8 cellular contexts compared by ENCODE assay signal in genomic region chr19:48999481-49000325, GRCh38. TPM values are rescaled to one million over a fixed set of nuclear protein-coding genes. Genes with fewer than 3 reads are reported as not detected.
A peak's percentile ranks its signal among the peaks of the same experiment; 100 is the strongest.
DNase-seq lines count a peak whose midpoint lies in the region; TF ChIP-seq lines count a peak whose summit lies in the region.

No MANE protein-coding gene starts in this region.

- TF ChIP-seq CTCF in H9 (conservative IDR thresholded peaks at IDR 0.05) (peak; percentile 92), adrenal gland (IDR thresholded peaks at IDR 0.05) (peak; percentile 28 to 55 (median 48))

- no peak for TF ChIP-seq POLR2A in adrenal gland (IDR thresholded peaks at IDR 0.05)

- H2BK12ac ChIP-seq in H9 (ENCODE audit: insufficient read length, low read depth, low read length), result no peak overlapping the region

- H2BK120ac ChIP-seq in H9 (ENCODE audit: low read depth, low read length, poor library complexity, severe bottlenecking), result no peak overlapping the region

- H3K23me2 ChIP-seq in H9 (ENCODE audit: insufficient read length, low read depth, low read length, poor library complexity, severe bottlenecking), result no peaks in the 10 kb centered on the region

- DNase-seq in AG08395 (ENCODE audit: low spot score) (peak; percentile 70), H9 (peak; percentile 90), T follicular helper cell (ENCODE audit: low read depth) (peak; percentile 55), adrenal gland (peak in 4 of 7 donors; percentile 58 to 72 (median 63)), iris pigment epithelial cell (ENCODE audit: low read depth) (peak; percentile 77), mesenteric fat pad (ENCODE audit: low spot score) (no peak), DMS79 (lab: John Stamatoyannopoulos, UW) (no peak)
- DNase-seq in stimulated activated CD4-positive, alpha-beta T cell treated with anti-CD3 and anti-CD28 coated beads, TNF-alpha, amount 100 ng/mL, for 24 hours (ENCODE audit: low read depth in 3 of 3), result peak in 2 of 3 experiments; percentile 40 to 69

- intact Hi-C loops in adrenal gland (cut with DNase I), result no loop called here

- H4K5ac ChIP-seq in H9 (ENCODE audit: insufficient read length, low read depth, low read length), result no peak overlapping the region

- H3K4me1 ChIP-seq in H9 (ENCODE audit: insufficient read depth, low read length) (no peaks in the 10 kb centered on the region), adrenal gland (replicated peaks in 1 of 2) (peaks cover 0 to 4% of the 10 kb centered on the region in 2 donors)

- H3K4me1 Mint-ChIP-seq in H9, result peaks cover 17 to 20% of the 10 kb centered on the region in 2 experiments

- no peaks in the 10 kb centered on the region for H3K79me1 ChIP-seq in H9 (ENCODE audit: insufficient read depth, low read depth, low read length, poor library complexity, severe bottlenecking)

- H3K9ac ChIP-seq in H9 (ENCODE audit: extremely low read depth, insufficient read length, low read length), result no peak overlapping the region

- no CpG with 5 or more reads among the region's 16 CpGs for WGBS in H9 (ENCODE audit: extremely low coverage, insufficient read length, low lambda C conversion rate)
- 55 to 84% (median 65%) methylated on average over 8 to 16 of the region's 16 CpGs for WGBS in adrenal gland, 4 donors

- H3K9me3 Mint-ChIP-seq in H9, result no peaks in the 10 kb centered on the region

- no peak overlapping the region for H3K4ac ChIP-seq in H9 (ENCODE audit: low read depth, low read length)

- no peaks in the 10 kb centered on the region for H3K9me3 ChIP-seq in H9 (ENCODE audit: control insufficient read depth, low read depth, low read length)
- no peaks in the 10 kb centered on the region for H3K9me3 ChIP-seq in adrenal gland (replicated peaks in 1 of 3)

- H3K36me3 Mint-ChIP-seq in H9 (ENCODE audit: insufficient read depth in 1 of 3, low read depth in 3 of 3), result peaks cover 8 to 30% (median 18%) of the 10 kb centered on the region in 3 experiments; a peak in 6 of 7 replicates

- no peak overlapping the region for H3K4me2 ChIP-seq in H9 (ENCODE audit: insufficient read depth, insufficient read length, low read length)

- no peak overlapping the region for H3T11ph ChIP-seq in H9 (ENCODE audit: low read length)

- no peak overlapping the region for H3K56ac ChIP-seq in H9 (ENCODE audit: insufficient read length, low read depth, low read length)

- no peaks in the 10 kb centered on the region for H4K20me1 ChIP-seq in H9 (ENCODE audit: control insufficient read depth, insufficient read depth, insufficient read length)

- no peaks in the 10 kb centered on the region for H3K27me3 Mint-ChIP-seq in H9 (ENCODE audit: low read depth)

- H3K4me3 Mint-ChIP-seq in H9, result peak overlapping the region in 1 of 2 experiments; percentile 54; a peak in 2 of 5 replicates

- H4K91ac ChIP-seq in H9 (ENCODE audit: insufficient read length, low read depth, low read length), result no peak overlapping the region

- H3K27me3 ChIP-seq in H9 (ENCODE audit: insufficient read depth, low read length) (no peaks in the 10 kb centered on the region), adrenal gland (no peaks in the 10 kb centered on the region)

- H3K18ac ChIP-seq in H9 (ENCODE audit: insufficient read length, low read depth, low read length), result no peak overlapping the region

- H2BK20ac ChIP-seq in H9 (ENCODE audit: low read depth, low read length, poor library complexity, severe bottlenecking), result no peak overlapping the region

- H3K79me2 ChIP-seq in H9 (ENCODE audit: insufficient read depth, low read length), result peaks cover 5% of the 10 kb centered on the region; the same call in 1 of the 2 replicates

- H3K27ac ChIP-seq in H9 (ENCODE audit: insufficient read length, low read depth, low read length), result no peak overlapping the region
- H3K27ac ChIP-seq in adrenal gland, result no peak overlapping the region

- H2AK5ac ChIP-seq in H9 (ENCODE audit: insufficient read length, low read length), result no peak overlapping the region

- H3K27ac Mint-ChIP-seq in H9, result peak overlapping the region; percentile 78 to 94 (median 94); a peak in 5 of 7 replicates

- peaks cover 0 to 21% of the 10 kb centered on the region in 2 donors for H3K36me3 ChIP-seq in adrenal gland (replicated peaks in 1 of 2)

- H2BK5ac ChIP-seq in H9 (ENCODE audit: insufficient read length, low read length), result no peak overlapping the region

- H4K8ac ChIP-seq in H9 (replicated peaks; ENCODE audit: insufficient read length, low read depth, low read length), result no peak overlapping the region

- no peak overlapping the region for H3K4me3 ChIP-seq in adrenal gland

- H3K14ac ChIP-seq in H9 (ENCODE audit: insufficient read depth, low read length), result no peak overlapping the region

- no peak overlapping the region for H3K23ac ChIP-seq in H9 (ENCODE audit: insufficient read length, low read depth, low read length)

- no peak overlapping the region for H2BK15ac ChIP-seq in H9 (ENCODE audit: low read depth, low read length)

- H2AFZ ChIP-seq in H9 (ENCODE audit: low read length), result no peak overlapping the region

RNA-seq across cellular contexts. Expression of gene RUVBL2, which starts 6.0 kb away (rescaled TPM):
- total RNA-seq in H9 (2021), result 130 and 134 TPM in 2 replicates
- total RNA-seq in adrenal gland, result 100 to 1,000 TPM in 1 of 8 donors, 10 to 100 TPM in 7; 45.4 to 143 (median 75.6) TPM
- 10 to 100 TPM; 41.3 to 93.3 (median 70.7) TPM for polyA plus RNA-seq in adrenal gland
- total RNA-seq in mesenteric fat pad, result 40.0 TPM

RNA-seq across cellular contexts. Expression of gene GYS1, which starts 6.6 kb away (rescaled TPM):
- total RNA-seq in H9 (2021), result 44.3 and 45.6 TPM in 2 replicates
- total RNA-seq in adrenal gland, result 10 to 100 TPM; 23.7 to 63.9 (median 39.5) TPM
- polyA plus RNA-seq in adrenal gland, result 10 to 100 TPM; 35.2 to 45.9 (median 37.7) TPM
- 82.0 TPM for total RNA-seq in mesenteric fat pad

RNA-seq across cellular contexts. Expression of gene LHB, which starts 17.2 kb away (rescaled TPM):
- total RNA-seq in H9 (2021) (not detected in 2 replicates), adrenal gland (1 to 10 TPM in 2 of 8 donors, under 1 TPM in 1, not detected in 5; 0.74 to 6.5 (median 1.0) TPM), mesenteric fat pad (not detected)
- 1 to 10 TPM in 2 of 3 donors, under 1 TPM in 1; 0.38 to 8.8 (median 6.0) TPM for polyA plus RNA-seq in adrenal gland

RNA-seq across cellular contexts. Expression of gene CGB3, which starts 24.4 kb away (rescaled TPM):
- 0.46 TPM in 1 of 2 replicates, not detected in the other for total RNA-seq in H9 (2021)
- not detected for total RNA-seq in adrenal gland
- not detected for polyA plus RNA-seq in adrenal gland
- total RNA-seq in mesenteric fat pad, result not detected

RNA-seq across cellular contexts. Expression of gene CGB2, which starts 32.0 kb away (rescaled TPM):
- total RNA-seq in H9 (2021) (0.55 and 0.77 TPM in 2 replicates), adrenal gland (not detected), mesenteric fat pad (not detected)
- polyA plus RNA-seq in adrenal gland, result not detected

Comparison
In these comparisons a context has a peak if more than half of its experiments do, and no peak if none do; other contexts are left out.
1. DNase-seq: peak in AG08395 (single experiment), H9 (single experiment), T follicular helper cell (single experiment), adrenal gland (4 of 7), iris pigment epithelial cell (single experiment) and stimulated activated CD4-positive, alpha-beta T cell treated with anti-CD3 and anti-CD28 coated beads, TNF-alpha, amount 100 ng/mL, for 24 hours (2 of 3); none in mesenteric fat pad (single experiment) and DMS79 (single experiment).